1 cellular context compared by ENCODE assay signal in the genomic region with DNA sequence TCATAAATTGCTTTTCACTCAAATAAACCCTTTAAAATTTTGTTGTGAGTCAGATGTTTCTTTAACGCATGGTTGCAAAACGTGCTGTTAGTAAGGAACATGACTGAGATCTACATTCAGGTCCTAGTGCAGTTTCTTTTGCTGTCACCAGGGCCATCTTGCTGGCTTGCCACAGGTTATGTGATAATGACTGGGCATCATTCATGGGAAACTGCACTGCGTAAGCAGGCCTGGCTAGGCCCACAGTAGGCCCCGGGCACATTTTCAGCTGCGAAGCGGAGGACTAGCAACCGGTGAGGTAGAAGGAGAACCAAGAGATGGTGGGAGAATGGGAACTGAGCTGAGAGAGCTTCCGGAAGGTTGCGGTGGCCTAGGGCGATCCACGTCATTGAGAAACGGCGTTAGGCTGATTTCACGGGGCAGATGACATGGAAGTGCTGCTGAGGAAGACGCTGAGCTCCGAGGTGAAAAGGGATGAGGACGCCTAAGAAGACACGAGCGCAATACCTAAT.
TF ChIP-seq lines count a peak whose summit lies in the region.

No MANE protein-coding gene starts in this region.

TF ChIP-seq in H1, 55 proteins besides CTCF, POLR2A, EP300 and RAD21:
- TF ChIP-seq CHD1 (IDR thresholded peaks at IDR 0.05; ENCODE audit: low read depth, low read length): no peak
- no peak for TF ChIP-seq TCF12 (IDR thresholded peaks at IDR 0.05; ENCODE audit: low read depth, low read length)
- no peak for TF ChIP-seq NRF1 (IDR thresholded peaks at IDR 0.05; ENCODE audit: low read depth, low read length)
- no peak for TF ChIP-seq CREB1 (IDR thresholded peaks at IDR 0.05)
- no peak for TF ChIP-seq TAF1 (IDR thresholded peaks at IDR 0.05; ENCODE audit: low read depth, low read length)
- no peak for TF ChIP-seq SIN3A (conservative IDR thresholded peaks at IDR 0.05 in 1 of 2, IDR thresholded peaks at IDR 0.05 in 1 of 2; ENCODE audit: low read depth in 1 of 2, low read length in 2 of 2)
- no peak for TF ChIP-seq SRF (IDR thresholded peaks at IDR 0.05; ENCODE audit: low read depth, low read length)
- TF ChIP-seq SP1 (IDR thresholded peaks at IDR 0.05; ENCODE audit: low read depth, low read length): no peak
- no peak for TF ChIP-seq JUN (IDR thresholded peaks at IDR 0.05; ENCODE audit: low read depth, low read length)
- TF ChIP-seq, protein P1, sequence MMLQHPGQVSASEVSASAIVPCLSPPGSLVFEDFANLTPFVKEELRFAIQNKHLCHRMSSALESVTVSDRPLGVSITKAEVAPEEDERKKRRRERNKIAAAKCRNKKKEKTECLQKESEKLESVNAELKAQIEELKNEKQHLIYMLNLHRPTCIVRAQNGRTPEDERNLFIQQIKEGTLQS (IDR thresholded peaks at IDR 0.05; ENCODE audit: insufficient read depth, low read depth, low read length): no peak
- TF ChIP-seq KDM5A (IDR thresholded peaks at IDR 0.05; ENCODE audit: low read length): no peak
- TF ChIP-seq CBX5 (IDR thresholded peaks at IDR 0.05; ENCODE audit: low read depth, low read length): no peak
- no peak for TF ChIP-seq KDM4A (IDR thresholded peaks at IDR 0.05; ENCODE audit: low read depth, low read length, severe bottlenecking)
- no peak for TF ChIP-seq CHD2 (IDR thresholded peaks at IDR 0.05; ENCODE audit: low read length)
- no peak for TF ChIP-seq SIX5 (IDR thresholded peaks at IDR 0.05; ENCODE audit: low read depth, low read length)
- no peak for TF ChIP-seq BRCA1 (IDR thresholded peaks at IDR 0.05; ENCODE audit: low read depth, low read length)
